In genomic region chrX:43333543-43333942, GRCh38 we compare ENCODE assay signal across 1 cellular context.
TF ChIP-seq lines count a peak whose summit lies in the region.

No MANE protein-coding gene starts in this region.

TF ChIP-seq in GM23338, 12 proteins besides CTCF, POLR2A, EP300 and RAD21 (continued from another document):
- TF ChIP-seq ZNF462 (CRISPR knock-in tag; IDR thresholded peaks at IDR 0.05) (no peak), STAT1 (IDR thresholded peaks at IDR 0.05; ENCODE audit: unreplicated experiment) (no peak), ZNF114 (CRISPR knock-in tag; IDR thresholded peaks at IDR 0.05) (no peak), POLR2AphosphoS5 (IDR thresholded peaks at IDR 0.05; ENCODE audit: low read depth) (no peak), ETS1 (IDR thresholded peaks at IDR 0.05) (no peak)
